Comparison of ENCODE assay signal across 1 cellular context in genomic region chr19:55599468-55600335, GRCh38.
TF ChIP-seq lines count a peak whose summit lies in the region.

FIZ1 (minus strand) TSS chr19:55599517; CDS start chr19:55597865, 1,652 bp downstream.
ZNF524 (plus strand) TSS chr19:55600288; CDS start chr19:55602113, 1,825 bp downstream.

TF ChIP-seq in HEK293, 187 proteins besides CTCF, POLR2A, EP300 and RAD21 (continued from another document and continues in another):
- TF ChIP-seq, protein P1, sequence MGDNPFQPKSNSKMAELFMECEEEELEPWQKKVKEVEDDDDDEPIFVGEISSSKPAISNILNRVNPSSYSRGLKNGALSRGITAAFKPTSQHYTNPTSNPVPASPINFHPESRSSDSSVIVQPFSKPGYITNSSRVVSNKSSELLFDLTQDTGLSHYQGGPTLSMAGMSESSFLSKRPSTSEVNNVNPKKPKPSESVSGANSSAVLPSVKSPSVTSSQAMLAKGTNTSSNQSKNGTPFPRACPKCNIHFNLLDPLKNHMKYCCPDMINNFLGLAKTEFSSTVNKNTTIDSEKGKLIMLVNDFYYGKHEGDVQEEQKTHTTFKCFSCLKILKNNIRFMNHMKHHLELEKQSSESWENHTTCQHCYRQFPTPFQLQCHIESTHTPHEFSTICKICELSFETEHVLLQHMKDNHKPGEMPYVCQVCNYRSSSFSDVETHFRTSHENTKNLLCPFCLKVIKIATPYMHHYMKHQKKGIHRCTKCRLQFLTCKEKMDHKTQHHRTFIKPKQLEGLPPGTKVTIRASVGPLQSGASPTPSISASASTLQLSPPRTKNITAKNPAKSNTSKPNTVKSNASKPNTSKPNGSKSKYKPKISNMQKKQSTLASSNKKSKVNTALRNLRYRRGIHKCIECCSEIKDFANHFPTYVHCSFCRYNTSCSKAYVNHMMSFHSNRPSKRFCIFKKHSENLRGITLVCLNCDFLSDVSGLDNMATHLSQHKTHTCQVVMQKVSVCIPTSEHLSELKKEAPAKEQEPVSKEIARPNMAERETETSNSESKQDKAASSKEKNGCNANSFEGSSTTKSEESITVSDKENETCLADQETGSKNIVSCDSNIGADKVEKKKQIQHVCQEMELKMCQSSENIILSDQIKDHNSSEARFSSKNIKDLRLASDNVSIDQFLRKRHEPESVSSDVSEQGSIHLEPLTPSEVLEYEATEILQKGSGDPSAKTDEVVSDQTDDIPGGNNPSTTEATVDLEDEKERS (tag by site-specific recombination; IDR thresholded peaks at IDR 0.05), result no peak
- TF ChIP-seq ZNF202 (tag by site-specific recombination; IDR thresholded peaks at IDR 0.05; ENCODE audit: borderline replicate concordance), result no peak
- TF ChIP-seq ZNF654 (tag by site-specific recombination; IDR thresholded peaks at IDR 0.05; ENCODE audit: low read depth), result no peak
- peak; percentile 75 for TF ChIP-seq KLF9 (tag by site-specific recombination; IDR thresholded peaks at IDR 0.05; ENCODE audit: low read depth)
- TF ChIP-seq, protein P2, sequence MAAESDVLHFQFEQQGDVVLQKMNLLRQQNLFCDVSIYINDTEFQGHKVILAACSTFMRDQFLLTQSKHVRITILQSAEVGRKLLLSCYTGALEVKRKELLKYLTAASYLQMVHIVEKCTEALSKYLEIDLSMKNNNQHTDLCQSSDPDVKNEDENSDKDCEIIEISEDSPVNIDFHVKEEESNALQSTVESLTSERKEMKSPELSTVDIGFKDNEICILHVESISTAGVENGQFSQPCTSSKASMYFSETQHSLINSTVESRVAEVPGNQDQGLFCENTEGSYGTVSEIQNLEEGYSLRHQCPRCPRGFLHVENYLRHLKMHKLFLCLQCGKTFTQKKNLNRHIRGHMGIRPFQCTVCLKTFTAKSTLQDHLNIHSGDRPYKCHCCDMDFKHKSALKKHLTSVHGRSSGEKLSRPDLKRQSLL (tag by site-specific recombination; IDR thresholded peaks at IDR 0.05), result no peak
- TF ChIP-seq ZNF433 (tag by site-specific recombination; IDR thresholded peaks at IDR 0.05; ENCODE audit: low read depth), result no peak
- TF ChIP-seq ZNF488 (tag by site-specific recombination; IDR thresholded peaks at IDR 0.05), result no peak
- no peak for TF ChIP-seq ZNF747 (tag by site-specific recombination; IDR thresholded peaks at IDR 0.05)
- TF ChIP-seq, protein P3, sequence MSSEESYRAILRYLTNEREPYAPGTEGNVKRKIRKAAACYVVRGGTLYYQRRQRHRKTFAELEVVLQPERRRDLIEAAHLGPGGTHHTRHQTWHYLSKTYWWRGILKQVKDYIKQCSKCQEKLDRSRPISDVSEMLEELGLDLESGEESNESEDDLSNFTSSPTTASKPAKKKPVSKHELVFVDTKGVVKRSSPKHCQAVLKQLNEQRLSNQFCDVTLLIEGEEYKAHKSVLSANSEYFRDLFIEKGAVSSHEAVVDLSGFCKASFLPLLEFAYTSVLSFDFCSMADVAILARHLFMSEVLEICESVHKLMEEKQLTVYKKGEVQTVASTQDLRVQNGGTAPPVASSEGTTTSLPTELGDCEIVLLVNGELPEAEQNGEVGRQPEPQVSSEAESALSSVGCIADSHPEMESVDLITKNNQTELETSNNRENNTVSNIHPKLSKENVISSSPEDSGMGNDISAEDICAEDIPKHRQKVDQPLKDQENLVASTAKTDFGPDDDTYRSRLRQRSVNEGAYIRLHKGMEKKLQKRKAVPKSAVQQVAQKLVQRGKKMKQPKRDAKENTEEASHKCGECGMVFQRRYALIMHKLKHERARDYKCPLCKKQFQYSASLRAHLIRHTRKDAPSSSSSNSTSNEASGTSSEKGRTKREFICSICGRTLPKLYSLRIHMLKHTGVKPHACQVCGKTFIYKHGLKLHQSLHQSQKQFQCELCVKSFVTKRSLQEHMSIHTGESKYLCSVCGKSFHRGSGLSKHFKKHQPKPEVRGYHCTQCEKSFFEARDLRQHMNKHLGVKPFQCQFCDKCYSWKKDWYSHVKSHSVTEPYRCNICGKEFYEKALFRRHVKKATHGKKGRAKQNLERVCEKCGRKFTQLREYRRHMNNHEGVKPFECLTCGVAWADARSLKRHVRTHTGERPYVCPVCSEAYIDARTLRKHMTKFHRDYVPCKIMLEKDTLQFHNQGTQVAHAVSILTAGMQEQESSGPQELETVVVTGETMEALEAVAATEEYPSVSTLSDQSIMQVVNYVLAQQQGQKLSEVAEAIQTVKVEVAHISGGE (tag by site-specific recombination; conservative IDR thresholded peaks at IDR 0.05; ENCODE audit: low read depth), result peak; percentile 94
- TF ChIP-seq YY2 (tag by site-specific recombination; IDR thresholded peaks at IDR 0.05), result peak; percentile 98
- no peak for TF ChIP-seq ZNF133 (tag by site-specific recombination; IDR thresholded peaks at IDR 0.05)
- TF ChIP-seq ZNF701 (tag by site-specific recombination; IDR thresholded peaks at IDR 0.05), result no peak
- TF ChIP-seq, protein P4, sequence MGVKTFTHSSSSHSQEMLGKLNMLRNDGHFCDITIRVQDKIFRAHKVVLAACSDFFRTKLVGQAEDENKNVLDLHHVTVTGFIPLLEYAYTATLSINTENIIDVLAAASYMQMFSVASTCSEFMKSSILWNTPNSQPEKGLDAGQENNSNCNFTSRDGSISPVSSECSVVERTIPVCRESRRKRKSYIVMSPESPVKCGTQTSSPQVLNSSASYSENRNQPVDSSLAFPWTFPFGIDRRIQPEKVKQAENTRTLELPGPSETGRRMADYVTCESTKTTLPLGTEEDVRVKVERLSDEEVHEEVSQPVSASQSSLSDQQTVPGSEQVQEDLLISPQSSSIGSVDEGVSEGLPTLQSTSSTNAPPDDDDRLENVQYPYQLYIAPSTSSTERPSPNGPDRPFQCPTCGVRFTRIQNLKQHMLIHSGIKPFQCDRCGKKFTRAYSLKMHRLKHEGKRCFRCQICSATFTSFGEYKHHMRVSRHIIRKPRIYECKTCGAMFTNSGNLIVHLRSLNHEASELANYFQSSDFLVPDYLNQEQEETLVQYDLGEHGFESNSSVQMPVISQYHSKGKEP (tag by site-specific recombination; IDR thresholded peaks at IDR 0.05), result peak; percentile 80; the same call in 1 of the 2 replicates
- TF ChIP-seq ZFP41 (tag by site-specific recombination; IDR thresholded peaks at IDR 0.05; ENCODE audit: borderline replicate concordance), result no peak
- TF ChIP-seq ZNF10 (tag by site-specific recombination; IDR thresholded peaks at IDR 0.05), result no peak; the same call in 1 of the 2 replicates
- 0 out of 2 replicates have a peak, but pooled peaks have one; percentile 54 for TF ChIP-seq ZBTB48 (tag by site-specific recombination; IDR thresholded peaks at IDR 0.05)
- TF ChIP-seq, protein P5, sequence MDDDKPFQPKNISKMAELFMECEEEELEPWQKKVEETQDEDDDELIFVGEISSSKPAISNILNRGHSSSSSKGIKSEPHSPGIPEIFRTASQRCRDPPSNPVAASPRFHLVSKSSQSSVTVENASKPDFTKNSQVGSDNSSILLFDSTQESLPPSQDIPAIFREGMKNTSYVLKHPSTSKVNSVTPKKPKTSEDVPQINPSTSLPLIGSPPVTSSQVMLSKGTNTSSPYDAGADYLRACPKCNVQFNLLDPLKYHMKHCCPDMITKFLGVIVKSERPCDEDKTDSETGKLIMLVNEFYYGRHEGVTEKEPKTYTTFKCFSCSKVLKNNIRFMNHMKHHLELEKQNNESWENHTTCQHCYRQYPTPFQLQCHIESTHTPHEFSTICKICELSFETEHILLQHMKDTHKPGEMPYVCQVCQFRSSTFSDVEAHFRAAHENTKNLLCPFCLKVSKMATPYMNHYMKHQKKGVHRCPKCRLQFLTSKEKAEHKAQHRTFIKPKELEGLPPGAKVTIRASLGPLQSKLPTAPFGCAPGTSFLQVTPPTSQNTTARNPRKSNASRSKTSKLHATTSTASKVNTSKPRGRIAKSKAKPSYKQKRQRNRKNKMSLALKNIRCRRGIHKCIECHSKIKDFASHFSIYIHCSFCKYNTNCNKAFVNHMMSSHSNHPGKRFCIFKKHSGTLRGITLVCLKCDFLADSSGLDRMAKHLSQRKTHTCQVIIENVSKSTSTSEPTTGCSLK (tag by site-specific recombination; IDR thresholded peaks at IDR 0.05), result no peak
- TF ChIP-seq EGR2 (tag by site-specific recombination; IDR thresholded peaks at IDR 0.05; ENCODE audit: low read depth), result peak; percentile 85
- TF ChIP-seq GFI1B (tag by site-specific recombination; IDR thresholded peaks at IDR 0.05), result no peak
- no peak for TF ChIP-seq ZNF670 (tag by site-specific recombination; IDR thresholded peaks at IDR 0.05; ENCODE audit: low read depth)
- TF ChIP-seq ZNF571 (tag by site-specific recombination; IDR thresholded peaks at IDR 0.05), result no peak
- peak; percentile 90 for TF ChIP-seq SP3 (tag by site-specific recombination; IDR thresholded peaks at IDR 0.05)
- TF ChIP-seq ZNF792 (tag by site-specific recombination; IDR thresholded peaks at IDR 0.05), result no peak
- no peak for TF ChIP-seq ZNF350 (tag by site-specific recombination; IDR thresholded peaks at IDR 0.05)
- TF ChIP-seq ZNF76 (tag by site-specific recombination; IDR thresholded peaks at IDR 0.05; ENCODE audit: borderline replicate concordance, low read depth), result peak; percentile 89
- no peak for TF ChIP-seq ZNF768 (tag by site-specific recombination; IDR thresholded peaks at IDR 0.05)
- peak; percentile 99 for TF ChIP-seq ZBTB17 (tag by site-specific recombination; IDR thresholded peaks at IDR 0.05)
- no peak for TF ChIP-seq ZNF157 (tag by site-specific recombination; IDR thresholded peaks at IDR 0.05)
- no peak for TF ChIP-seq ZFP3 (tag by site-specific recombination; IDR thresholded peaks at IDR 0.05; ENCODE audit: low read depth)
- no peak for TF ChIP-seq ZNF785 (tag by site-specific recombination; IDR thresholded peaks at IDR 0.05)
- no peak for TF ChIP-seq ZNF426 (tag by site-specific recombination; IDR thresholded peaks at IDR 0.05)
- no peak for TF ChIP-seq ZNF112 (tag by site-specific recombination; IDR thresholded peaks at IDR 0.05)
- no peak for TF ChIP-seq ZNF624 (tag by site-specific recombination; IDR thresholded peaks at IDR 0.05)
- TF ChIP-seq TSHZ1 (tag by site-specific recombination; IDR thresholded peaks at IDR 0.05; ENCODE audit: borderline replicate concordance), result no peak; the same call in 1 of the 2 replicates
- no peak for TF ChIP-seq ZNF664 (tag by site-specific recombination; IDR thresholded peaks at IDR 0.05)
- no peak for TF ChIP-seq ZNF549 (tag by site-specific recombination; IDR thresholded peaks at IDR 0.05)
- peak; percentile 100 for TF ChIP-seq IKZF3 (tag by site-specific recombination; IDR thresholded peaks at IDR 0.05)
- peak; percentile 71 for TF ChIP-seq KLF17 (tag by site-specific recombination; IDR thresholded peaks at IDR 0.05)
- TF ChIP-seq GLIS1 (tag by site-specific recombination; IDR thresholded peaks at IDR 0.05), result peak; percentile 83
- no peak for TF ChIP-seq ZNF707 (tag by site-specific recombination; IDR thresholded peaks at IDR 0.05)
- TF ChIP-seq ZNF354C (tag by site-specific recombination; IDR thresholded peaks at IDR 0.05; ENCODE audit: borderline replicate concordance, low read depth), result no peak
- TF ChIP-seq ZNF18 (tag by site-specific recombination; IDR thresholded peaks at IDR 0.05), result no peak
